14 cellular contexts compared by ENCODE assay signal in genomic region chr10:1661861-1662260, GRCh38.
DNase-seq lines count a peak whose midpoint lies in the region; ATAC-seq, FAIRE-seq and TF ChIP-seq lines count a peak whose summit lies in the region.
"Had no signal": no experiment of that assay in that cellular context is flagged by ENCODE, and none has a peak within 500 bp of the region (broad histone marks: within the 10 kb centered on the region; RNA-seq: fewer than 3 reads in every experiment).

No MANE protein-coding gene starts in this region.

- TF ChIP-seq CTCF in activated B cell treated with CpG ODN at 0.5 μM for 24 hours (IDR thresholded peaks at IDR 0.05): no peak
- no peak for TF ChIP-seq CTCF in chondrocyte (IDR thresholded peaks at IDR 0.05)

- POLR2A ChIA-PET in activated B cell treated with CpG ODN at 0.5 μM for 24 hours (lab: Charles Lee): interaction anchor here (0.6 to 2.2 kb wide), 4 partner anchors 19 to 1403 kb away, joined by 3 to 9 read pairs (median 5); no protein-coding TSS in a partner anchor

- intact Hi-C loops in activated B cell treated with CpG ODN at 0.5 μM for 24 hours (cut with micrococcal nuclease): loop anchor here (1.0 to 5.0 kb wide), 9 partner anchors 12 to 1375 kb away; partner anchors contain the start of gene ADARB2

- H3K27ac Mint-ChIP-seq in activated B cell treated with CpG ODN at 0.5 μM for 24 hours (peak overlapping the region; percentile 72), chondrocyte (ENCODE audit: unreplicated experiment) (no peak overlapping the region)
- H3K27ac Mint-ChIP-seq: activated naive CD4-positive, alpha-beta T cell treated with anti-CD3 and anti-CD28 coated beads, Interleukin-2, amount 50 U/mL, for 24 hours; CD4-positive, CD25-positive, alpha-beta regulatory T cell; WTC11 had no signal

- no peaks in the 10 kb centered on the region for H3K9me3 Mint-ChIP-seq in activated B cell treated with CpG ODN at 0.5 μM for 24 hours
- no peaks in the 10 kb centered on the region for H3K9me3 Mint-ChIP-seq in chondrocyte (ENCODE audit: low read depth)
- H3K9me3 Mint-ChIP-seq: activated naive CD4-positive, alpha-beta T cell treated with anti-CD3 and anti-CD28 coated beads, Interleukin-2, amount 50 U/mL, for 24 hours; CD4-positive, CD25-positive, alpha-beta regulatory T cell had no signal

- H3K4me3 Mint-ChIP-seq in activated B cell treated with CpG ODN at 0.5 μM for 24 hours (peak overlapping the region; percentile 67), chondrocyte (ENCODE audit: unreplicated experiment) (no peak overlapping the region)
- H3K4me3 Mint-ChIP-seq: activated naive CD4-positive, alpha-beta T cell treated with anti-CD3 and anti-CD28 coated beads, Interleukin-2, amount 50 U/mL, for 24 hours; CD4-positive, CD25-positive, alpha-beta regulatory T cell; WTC11 had no signal

- no peak for FAIRE-seq in GM12892 (lab: Jason Lieb, UNC)
- FAIRE-seq: HTR-8/SVneo had no signal

- peaks cover 51% of the 10 kb centered on the region for H3K4me1 Mint-ChIP-seq in activated B cell treated with CpG ODN at 0.5 μM for 24 hours
- no peaks in the 10 kb centered on the region for H3K4me1 Mint-ChIP-seq in chondrocyte (ENCODE audit: low read depth)
- H3K4me1 Mint-ChIP-seq: activated naive CD4-positive, alpha-beta T cell treated with anti-CD3 and anti-CD28 coated beads, Interleukin-2, amount 50 U/mL, for 24 hours; CD4-positive, CD25-positive, alpha-beta regulatory T cell had no signal

- no peak for TF ChIP-seq POLR2A in GM12892 (IDR thresholded peaks at IDR 0.05; ENCODE audit: low read depth, low read length)

- peaks cover 12% of the 10 kb centered on the region for H3K27me3 Mint-ChIP-seq in activated B cell treated with CpG ODN at 0.5 μM for 24 hours
- peaks cover 9% of the 10 kb centered on the region for H3K27me3 Mint-ChIP-seq in chondrocyte (ENCODE audit: low read depth)
- H3K27me3 Mint-ChIP-seq: CD4-positive, CD25-positive, alpha-beta regulatory T cell had no signal

- CTCF ChIA-PET in activated B cell treated with CpG ODN at 0.5 μM for 24 hours (lab: Charles Lee): no interaction called here

- H3K36me3 Mint-ChIP-seq in activated B cell treated with CpG ODN at 0.5 μM for 24 hours (ENCODE audit: low read depth) (no peaks in the 10 kb centered on the region), chondrocyte (ENCODE audit: low read depth) (no peaks in the 10 kb centered on the region)
- H3K36me3 Mint-ChIP-seq: activated naive CD4-positive, alpha-beta T cell treated with anti-CD3 and anti-CD28 coated beads, Interleukin-2, amount 50 U/mL, for 24 hours; CD4-positive, CD25-positive, alpha-beta regulatory T cell had no signal

- peak; percentile 80 for ATAC-seq in GM19463 (IDR thresholded peaks at IDR 0.05; ENCODE audit: unreplicated experiment)
- ATAC-seq in HG03066 (IDR thresholded peaks at IDR 0.05; ENCODE audit: low read depth, unreplicated experiment): peak; percentile 67
- ATAC-seq in activated B cell treated with CpG ODN at 0.5 μM for 24 hours (ENCODE audit: low read depth): peak; percentile 90
- ATAC-seq: right lobe of liver, WTC11 had no signal

- DNase-seq in GM12892 (ENCODE audit: insufficient read length) (peak; percentile 41), activated B cell treated with CpG ODN at 0.5 μM for 24 hours (peak; percentile 59), COR-L47 (lab: John Stamatoyannopoulos, UW) (no peak), NK-92 (lab: John Stamatoyannopoulos, UW; ENCODE audit: unreplicated experiment) (no peak), chondrocyte (ENCODE audit: low spot score) (no peak), OCI-M2 (lab: John Stamatoyannopoulos, UW; ENCODE audit: unreplicated experiment) (no peak)
- DNase-seq: CD4-positive, CD25-positive, alpha-beta regulatory T cell; cortex of kidney had no signal

Comparison
In these comparisons a context has a peak if more than half of its experiments do, and no peak if none do; other contexts are left out.
1. DNase-seq: peak in GM12892 (single experiment) and activated B cell treated with CpG ODN at 0.5 μM for 24 hours (single experiment); none in COR-L47 (single experiment), NK-92 (single experiment), chondrocyte (single experiment) and OCI-M2 (single experiment).
2. Peak in every context shown above with its lines, with median percentiles within 50 percentile points of each other: ATAC-seq.